Comparison of ENCODE assay signal across 11 cellular contexts in genomic region chr10:22427101-22427500, GRCh38.
A peak's percentile ranks its signal among the peaks of the same experiment; 100 is the strongest.
DNase-seq lines count a peak whose midpoint lies in the region; ATAC-seq, FAIRE-seq and TF ChIP-seq lines count a peak whose summit lies in the region.
"Had no signal": no experiment of that assay in that cellular context is flagged by ENCODE, and none has a peak within 500 bp of the region (broad histone marks: within the 10 kb centered on the region; RNA-seq: fewer than 3 reads in every experiment).

No MANE protein-coding gene starts in this region.

- intact Hi-C loops in psoas muscle (cut with DNase I) = loop anchor here in 1 of 2 donors (5.0 kb wide), 2 partner anchors 105 to 425 kb away; partner anchors contain the start of genes BMI1 and DNAJC1

- H3K36me3 ChIP-seq in bronchial epithelial cell (ENCODE audit: control insufficient read depth, insufficient read depth, low read length) (no peaks in the 10 kb centered on the region), psoas muscle (ENCODE audit: insufficient read depth in 1 of 2, low read depth in 1 of 2) (no peaks in the 10 kb centered on the region)

- no peak for FAIRE-seq in bronchial epithelial cell (lab: Jason Lieb, UNC)

- ATAC-seq in HG03442 (IDR thresholded peaks at IDR 0.05; ENCODE audit: unreplicated experiment) = peak; percentile 64
- ATAC-seq in psoas muscle = peak; percentile 46 to 80 (median 61)
- no peak for ATAC-seq in HG03460 (IDR thresholded peaks at IDR 0.05; ENCODE audit: unreplicated experiment)
- ATAC-seq: T-helper 17 cell had no signal

- no peak overlapping the region for H3K27ac ChIP-seq in psoas muscle

- peak; percentile 54 for DNase-seq in DMS53 (lab: John Stamatoyannopoulos, UW)
- DNase-seq in DMS53 treated with DMSO at 0.1 percent for 48 hours (lab: John Stamatoyannopoulos, UW; ENCODE audit: unreplicated experiment) = no peak
- DNase-seq in bronchial epithelial cell (ENCODE audit: low read depth) = peak; percentile 77
- no peak for DNase-seq in psoas muscle
- DNase-seq in foreskin melanocyte = no peak
- DNase-seq in cortex of kidney (lab: John Stamatoyannopoulos, UW) = no peak
- DNase-seq: 8988T, naive B cell, T-helper 17 cell had no signal

- TF ChIP-seq CTCF in bronchial epithelial cell (IDR thresholded peaks at IDR 0.05; ENCODE audit: insufficient read depth, low read length, severe bottlenecking) = no peak
- no peak for TF ChIP-seq CTCF in psoas muscle (IDR thresholded peaks at IDR 0.05)

- peaks cover 19% of the 10 kb centered on the region for H3K4me1 ChIP-seq in psoas muscle

- H3K27me3 ChIP-seq in bronchial epithelial cell (ENCODE audit: control insufficient read depth, insufficient read depth, low read length) = no peaks in the 10 kb centered on the region
- H3K27me3 ChIP-seq in psoas muscle (ENCODE audit: insufficient read depth in 3 of 3, low read length in 2 of 3) = no peaks in the 10 kb centered on the region

- WGBS in psoas muscle, 3 donors = 61 to 78% (median 61%) methylated on average over 3 of the region's 3 CpGs

- H3K4me3 ChIP-seq in bronchial epithelial cell (ENCODE audit: low read depth, low read length) (no peak overlapping the region), psoas muscle (no peak overlapping the region)

- H3K9me3 ChIP-seq in psoas muscle = no peaks in the 10 kb centered on the region

Comparison
In these comparisons a context has a peak if more than half of its experiments do, and no peak if none do; other contexts are left out.
1. DNase-seq: peak in DMS53 (single experiment) and bronchial epithelial cell (single experiment); none in DMS53 treated with DMSO at 0.1 percent for 48 hours (single experiment), psoas muscle (0 of 2), foreskin melanocyte (single experiment) and cortex of kidney (single experiment).